ENCODE assay signal across 7 cellular contexts in genomic region chr16:67482260-67482924, GRCh38. TPM values are rescaled to one million over a fixed set of nuclear protein-coding genes. Genes with fewer than 3 reads are reported as not detected.
DNase-seq lines count a peak whose midpoint lies in the region; ATAC-seq lines count a peak whose summit lies in the region.

No MANE protein-coding gene starts in this region.

- 0 out of 2 replicates have a peak overlapping the region, but pooled peaks have one; percentile 71 for H3K4me3 ChIP-seq in iPS-20b (ENCODE audit: low read length)

- no peaks in the 10 kb centered on the region for H3K9me3 ChIP-seq in iPS-20b (ENCODE audit: insufficient read depth, low read depth, low read length)

- peak overlapping the region; percentile 98 to 100 (median 99) for H3K4me3 Mint-ChIP-seq in IgD-negative memory B cell
- peak overlapping the region; percentile 99 for H3K4me3 Mint-ChIP-seq in activated T-helper 2 cell treated with anti-CD3 and anti-CD28 coated beads, Interferon-gamma antibody, Interleukin-2, Interleukin-4, amounts not matched to agents 10 μg/mL and 5 μg/mL and 100 μg/mL, durations not matched to agents 14 hours and 24 hours and 36 hours (ENCODE audit: low read depth)
- H3K4me3 Mint-ChIP-seq in stimulated activated naive CD8-positive, alpha-beta T cell treated with anti-CD3 and anti-CD28 coated beads, Interleukin-15, amount 100 ng/mL, for 72 hours, result peak overlapping the region; percentile 99

- no peak overlapping the region for H3K27ac ChIP-seq in iPS-20b (ENCODE audit: low read length)

- H3K27ac Mint-ChIP-seq in IgD-negative memory B cell, result peak overlapping the region; percentile 88 to 99 (median 99)
- H3K27ac Mint-ChIP-seq in activated T-helper 2 cell treated with anti-CD3 and anti-CD28 coated beads, Interferon-gamma antibody, Interleukin-2, Interleukin-4, amounts not matched to agents 10 μg/mL and 5 μg/mL and 100 μg/mL, durations not matched to agents 14 hours and 24 hours and 36 hours, result peak overlapping the region; percentile 98
- H3K27ac Mint-ChIP-seq in stimulated activated naive CD8-positive, alpha-beta T cell treated with anti-CD3 and anti-CD28 coated beads, Interleukin-15, amount 100 ng/mL, for 72 hours, result peak overlapping the region; percentile 97

- peaks cover 2% of the 10 kb centered on the region for H3K36me3 Mint-ChIP-seq in IgD-negative memory B cell
- H3K36me3 Mint-ChIP-seq in activated T-helper 2 cell treated with anti-CD3 and anti-CD28 coated beads, Interferon-gamma antibody, Interleukin-2, Interleukin-4, amounts not matched to agents 10 μg/mL and 5 μg/mL and 100 μg/mL, durations not matched to agents 14 hours and 24 hours and 36 hours (ENCODE audit: low read depth), result peaks cover 3% of the 10 kb centered on the region

- no peak for DNase-seq in activated T-helper 2 cell treated with anti-CD3 and anti-CD28 coated beads, Interferon-gamma antibody, Interleukin-2, Interleukin-4, amounts not matched to agents 10 μg/mL and 5 μg/mL and 100 μg/mL, durations not matched to agents 14 hours and 24 hours and 36 hours (ENCODE audit: low spot score)
- DNase-seq in stimulated activated naive CD8-positive, alpha-beta T cell treated with anti-CD3 and anti-CD28 coated beads, Interleukin-15, amount 100 ng/mL, for 72 hours, result no peak
- DNase-seq in hepatic stellate cell (ENCODE audit: low spot score), result no peak
- no peak for DNase-seq in NCI-H345 treated with DMSO at 0.1 percent for 48 hours (lab: John Stamatoyannopoulos, UW; ENCODE audit: unreplicated experiment)
- DNase-seq in NAMALWA (ENCODE audit: low spot score), result no peak

- peaks cover 20 to 31% (median 21%) of the 10 kb centered on the region in 3 donors for H3K4me1 Mint-ChIP-seq in IgD-negative memory B cell
- H3K4me1 Mint-ChIP-seq in activated T-helper 2 cell treated with anti-CD3 and anti-CD28 coated beads, Interferon-gamma antibody, Interleukin-2, Interleukin-4, amounts not matched to agents 10 μg/mL and 5 μg/mL and 100 μg/mL, durations not matched to agents 14 hours and 24 hours and 36 hours (ENCODE audit: low read depth), result peaks cover 23% of the 10 kb centered on the region
- peaks cover 45% of the 10 kb centered on the region for H3K4me1 Mint-ChIP-seq in stimulated activated naive CD8-positive, alpha-beta T cell treated with anti-CD3 and anti-CD28 coated beads, Interleukin-15, amount 100 ng/mL, for 72 hours

- ATAC-seq in stimulated activated naive CD8-positive, alpha-beta T cell treated with anti-CD3 and anti-CD28 coated beads, Interleukin-15, amount 100 ng/mL, for 72 hours, result no peak

- intact Hi-C loops in activated T-helper 2 cell treated with anti-CD3 and anti-CD28 coated beads, Interferon-gamma antibody, Interleukin-2, Interleukin-4, amounts not matched to agents 10 μg/mL and 5 μg/mL and 100 μg/mL, durations not matched to agents 14 hours and 24 hours and 36 hours (cut with micrococcal nuclease), result loop anchor here (5.0 kb wide), 2 partner anchors 40 to 235 kb away; partner anchors contain the start of genes FHOD1 and SLC9A5

- H3K9me3 Mint-ChIP-seq in IgD-negative memory B cell, result no peaks in the 10 kb centered on the region
- no peaks in the 10 kb centered on the region for H3K9me3 Mint-ChIP-seq in activated T-helper 2 cell treated with anti-CD3 and anti-CD28 coated beads, Interferon-gamma antibody, Interleukin-2, Interleukin-4, amounts not matched to agents 10 μg/mL and 5 μg/mL and 100 μg/mL, durations not matched to agents 14 hours and 24 hours and 36 hours
- no peaks in the 10 kb centered on the region for H3K9me3 Mint-ChIP-seq in stimulated activated naive CD8-positive, alpha-beta T cell treated with anti-CD3 and anti-CD28 coated beads, Interleukin-15, amount 100 ng/mL, for 72 hours

- H3K4me1 ChIP-seq in iPS-20b (ENCODE audit: insufficient read depth, low read length), result peaks cover 8% of the 10 kb centered on the region; the same call in 1 of the 2 replicates

- H3K27me3 Mint-ChIP-seq in IgD-negative memory B cell, result no peaks in the 10 kb centered on the region
- no peaks in the 10 kb centered on the region for H3K27me3 Mint-ChIP-seq in activated T-helper 2 cell treated with anti-CD3 and anti-CD28 coated beads, Interferon-gamma antibody, Interleukin-2, Interleukin-4, amounts not matched to agents 10 μg/mL and 5 μg/mL and 100 μg/mL, durations not matched to agents 14 hours and 24 hours and 36 hours (ENCODE audit: low read depth)
- no peaks in the 10 kb centered on the region for H3K27me3 Mint-ChIP-seq in stimulated activated naive CD8-positive, alpha-beta T cell treated with anti-CD3 and anti-CD28 coated beads, Interleukin-15, amount 100 ng/mL, for 72 hours

- H3K36me3 ChIP-seq in iPS-20b (ENCODE audit: insufficient read depth, low read depth, low read length), result no peaks in the 10 kb centered on the region

- H3K27me3 ChIP-seq in iPS-20b (ENCODE audit: insufficient read depth, low read length), result peaks cover 18% of the 10 kb centered on the region

- H3K9ac ChIP-seq in iPS-20b (ENCODE audit: low read depth, low read length), result peak overlapping the region; percentile 76; the same call in 1 of the 2 replicates

RNA-seq across cellular contexts. Expression of gene AGRP, which starts 1.0 kb away (rescaled TPM):
- polyA plus RNA-seq in IgD-negative memory B cell, result not detected
- not detected in 2 replicates for total RNA-seq in activated T-helper 2 cell treated with anti-CD3 and anti-CD28 coated beads, Interferon-gamma antibody, Interleukin-2, Interleukin-4, amounts not matched to agents 10 μg/mL and 5 μg/mL and 100 μg/mL, durations not matched to agents 14 hours and 24 hours and 36 hours

RNA-seq across cellular contexts. Expression of gene ATP6V0D1, which starts 1.4 kb away (rescaled TPM):
- polyA plus RNA-seq in IgD-negative memory B cell, result 160 TPM
- total RNA-seq in activated T-helper 2 cell treated with anti-CD3 and anti-CD28 coated beads, Interferon-gamma antibody, Interleukin-2, Interleukin-4, amounts not matched to agents 10 μg/mL and 5 μg/mL and 100 μg/mL, durations not matched to agents 14 hours and 24 hours and 36 hours, result 31.5 and 33.9 TPM in 2 replicates

RNA-seq across cellular contexts. Expression of gene RIPOR1, which starts 46.2 kb away (rescaled TPM):
- 43.8 TPM for polyA plus RNA-seq in IgD-negative memory B cell
- total RNA-seq in activated T-helper 2 cell treated with anti-CD3 and anti-CD28 coated beads, Interferon-gamma antibody, Interleukin-2, Interleukin-4, amounts not matched to agents 10 μg/mL and 5 μg/mL and 100 μg/mL, durations not matched to agents 14 hours and 24 hours and 36 hours, result 25.6 and 26.3 TPM in 2 replicates

RNA-seq across cellular contexts. Expression of gene HSD11B2, which starts 51.5 kb away (rescaled TPM):
- not detected for polyA plus RNA-seq in IgD-negative memory B cell
- 1.7 and 2.8 TPM in 2 replicates for total RNA-seq in activated T-helper 2 cell treated with anti-CD3 and anti-CD28 coated beads, Interferon-gamma antibody, Interleukin-2, Interleukin-4, amounts not matched to agents 10 μg/mL and 5 μg/mL and 100 μg/mL, durations not matched to agents 14 hours and 24 hours and 36 hours
